ENCODE assay signal across 8 cellular contexts in the genomic region with DNA sequence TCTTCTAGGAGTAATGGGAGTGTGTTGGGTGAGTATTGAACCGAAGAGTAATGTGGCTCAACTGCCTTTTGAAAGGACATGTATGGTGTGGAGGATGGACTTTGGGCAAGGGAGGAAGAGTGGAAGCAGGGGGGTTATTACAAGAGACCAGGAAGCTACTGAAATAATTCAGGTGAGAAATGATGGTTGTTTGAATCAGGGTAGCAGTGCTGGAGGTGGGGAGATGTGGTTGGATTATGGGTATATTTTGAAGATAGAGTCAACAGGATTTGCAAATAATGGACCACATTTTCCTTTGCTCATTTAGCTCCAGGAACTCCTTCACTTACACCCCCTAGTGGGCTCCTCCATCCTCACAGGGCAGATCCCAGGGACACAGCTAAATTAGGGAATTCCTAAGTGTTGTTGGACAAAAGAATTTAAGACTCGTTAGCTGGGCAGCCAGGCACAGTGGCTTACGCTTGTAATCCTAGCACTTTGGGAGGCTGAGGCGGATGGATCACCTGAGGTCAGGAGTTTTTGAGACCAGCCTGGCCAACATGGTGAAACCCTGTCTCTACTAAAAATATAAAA. TPM values are rescaled to one million over a fixed set of nuclear protein-coding genes. Genes with fewer than 3 reads are reported as not detected.
DNase-seq lines count a peak whose midpoint lies in the region; ATAC-seq and TF ChIP-seq lines count a peak whose summit lies in the region.

No MANE protein-coding gene starts in this region.

- intact Hi-C loops in left colon (cut with DNase I, micrococcal nuclease), result loop anchor here in 1 of 2 donors (5.0 kb wide), 1 partner anchor 122 kb away; no protein-coding TSS in a partner anchor

- peaks cover 12% of the 10 kb centered on the region for H3K4me1 Mint-ChIP-seq in activated T-helper 17 cell treated with anti-CD3 and anti-CD28 coated beads, Interleukin-2, amount 50 U/mL, for 72 hours
- peaks cover 11 to 19% (median 15%) of the 10 kb centered on the region in 4 donors for H3K4me1 Mint-ChIP-seq in naive thymus-derived CD8-positive, alpha-beta T cell

- TF ChIP-seq CTCF in C4-2B (conservative IDR thresholded peaks at IDR 0.05), result peak; percentile 60

- peak; percentile 65 for DNase-seq in HT-29 (ENCODE audit: low spot score)
- no peak for DNase-seq in left colon
- no peak for DNase-seq in naive thymus-derived CD8-positive, alpha-beta T cell
- no peak for DNase-seq in effector CD4-positive, alpha-beta T cell
- DNase-seq in HK-2 (ENCODE audit: unreplicated experiment), result no peak

- no peaks in the 10 kb centered on the region for H3K27me3 Mint-ChIP-seq in activated T-helper 17 cell treated with anti-CD3 and anti-CD28 coated beads, Interleukin-2, amount 50 U/mL, for 72 hours
- peaks cover 2 to 9% (median 9%) of the 10 kb centered on the region in 5 donors for H3K27me3 Mint-ChIP-seq in naive thymus-derived CD8-positive, alpha-beta T cell

- no peak overlapping the region for H3K27ac ChIP-seq in C4-2B

- H3K27ac Mint-ChIP-seq in activated T-helper 17 cell treated with anti-CD3 and anti-CD28 coated beads, Interleukin-2, amount 50 U/mL, for 72 hours, result no peak overlapping the region
- peak overlapping the region in 1 of 10 donors; percentile 32 for H3K27ac Mint-ChIP-seq in naive thymus-derived CD8-positive, alpha-beta T cell

- POLR2A ChIA-PET in naive thymus-derived CD8-positive, alpha-beta T cell (lab: Charles Lee), result interaction anchor here (0.7 to 1.0 kb wide), 2 partner anchors 43 to 288 kb away, joined by 3 to 9 read pairs; a partner anchor contains a TSS

- ATAC-seq in activated T-helper 17 cell treated with anti-CD3 and anti-CD28 coated beads, Interleukin-2, amount 50 U/mL, for 72 hours (replicated peaks), result no peak
- ATAC-seq in left colon (peak; percentile 7), GM18868 (IDR thresholded peaks at IDR 0.05; ENCODE audit: unreplicated experiment) (no peak)
- no peak for ATAC-seq in naive thymus-derived CD8-positive, alpha-beta T cell

- no peaks in the 10 kb centered on the region for H3K9me3 Mint-ChIP-seq in activated T-helper 17 cell treated with anti-CD3 and anti-CD28 coated beads, Interleukin-2, amount 50 U/mL, for 72 hours
- H3K9me3 Mint-ChIP-seq in naive thymus-derived CD8-positive, alpha-beta T cell, result no peaks in the 10 kb centered on the region

- peak overlapping the region; percentile 4 for H3K4me3 Mint-ChIP-seq in activated T-helper 17 cell treated with anti-CD3 and anti-CD28 coated beads, Interleukin-2, amount 50 U/mL, for 72 hours
- H3K4me3 Mint-ChIP-seq in naive thymus-derived CD8-positive, alpha-beta T cell, result no peak overlapping the region

- H3K36me3 Mint-ChIP-seq in activated T-helper 17 cell treated with anti-CD3 and anti-CD28 coated beads, Interleukin-2, amount 50 U/mL, for 72 hours (ENCODE audit: low read depth), result no peaks in the 10 kb centered on the region
- H3K36me3 Mint-ChIP-seq in naive thymus-derived CD8-positive, alpha-beta T cell, result no peaks in the 10 kb centered on the region

RNA-seq across cellular contexts. Expression of a gene that starts 1.2 kb away (rescaled TPM):
- 0.08 and 0.86 TPM in 2 replicates for total RNA-seq in HT-29 (2014; rRNA removed; shearing (Covaris generic))
- under 1 TPM; 0.26 TPM for total RNA-seq in activated T-helper 17 cell treated with anti-CD3 and anti-CD28 coated beads, Interleukin-2, amount 50 U/mL, for 72 hours
- total RNA-seq in left colon, result under 1 TPM; 0.31 to 0.42 TPM
- total RNA-seq in naive thymus-derived CD8-positive, alpha-beta T cell, result not detected
- polyA plus RNA-seq in naive thymus-derived CD8-positive, alpha-beta T cell, result not detected

RNA-seq across cellular contexts. Expression of a gene that starts 12.4 kb away (rescaled TPM):
- 40.9 and 46.3 TPM in 2 replicates for total RNA-seq in HT-29 (2014; rRNA removed; shearing (Covaris generic))
- 10 to 100 TPM; 12.6 to 22.9 TPM for total RNA-seq in activated T-helper 17 cell treated with anti-CD3 and anti-CD28 coated beads, Interleukin-2, amount 50 U/mL, for 72 hours
- 10 to 100 TPM; 11.4 to 11.9 TPM for total RNA-seq in left colon
- total RNA-seq in naive thymus-derived CD8-positive, alpha-beta T cell, result under 1 TPM; 0.30 to 0.44 TPM
- under 1 TPM in 1 of 3 donors, not detected in 2; 0.06 TPM for polyA plus RNA-seq in naive thymus-derived CD8-positive, alpha-beta T cell

RNA-seq across cellular contexts. Expression of a gene that starts 42.8 kb away (rescaled TPM):
- total RNA-seq in HT-29 (2014; rRNA removed; shearing (Covaris generic)), result 68.9 and 74.6 TPM in 2 replicates
- total RNA-seq in activated T-helper 17 cell treated with anti-CD3 and anti-CD28 coated beads, Interleukin-2, amount 50 U/mL, for 72 hours, result 100 to 1,000 TPM in 1 of 2 donors, 10 to 100 TPM in 1; 94.5 to 119 TPM
- 100 to 1,000 TPM; 118 to 140 TPM for total RNA-seq in left colon
- 100 to 1,000 TPM; 218 to 235 TPM for total RNA-seq in naive thymus-derived CD8-positive, alpha-beta T cell
- polyA plus RNA-seq in naive thymus-derived CD8-positive, alpha-beta T cell, result 10 to 100 TPM; 54.9 to 82.8 (median 63.8) TPM

RNA-seq across cellular contexts. Expression of a gene that starts 55.9 kb away (rescaled TPM):
- 60.7 and 61.2 TPM in 2 replicates for total RNA-seq in HT-29 (2014; rRNA removed; shearing (Covaris generic))
- 10 to 100 TPM; 40.1 to 64.1 TPM for total RNA-seq in activated T-helper 17 cell treated with anti-CD3 and anti-CD28 coated beads, Interleukin-2, amount 50 U/mL, for 72 hours
- total RNA-seq in left colon, result 10 to 100 TPM; 37.2 TPM
- 10 to 100 TPM; 24.8 to 30.0 TPM for total RNA-seq in naive thymus-derived CD8-positive, alpha-beta T cell
- 100 to 1,000 TPM; 120 to 132 (median 129) TPM for polyA plus RNA-seq in naive thymus-derived CD8-positive, alpha-beta T cell

Comparison
In these comparisons a context has a peak if more than half of its experiments do, and no peak if none do; other contexts are left out.
1. RNA of a gene that starts 12.4 kb away (total RNA-seq): 40.9 to 46.3 TPM in HT-29, 12.6 to 22.9 TPM in activated T-helper 17 cell treated with anti-CD3 and anti-CD28 coated beads, Interleukin-2, amount 50 U/mL, for 72 hours and 11.4 to 11.9 TPM in left colon; 0.30 to 0.44 TPM in naive thymus-derived CD8-positive, alpha-beta T cell; every median in the first group is over 4 times any median in the second.